ENCODE assay signal across 11 cellular contexts in genomic region chr20:19026121-19026878, GRCh38.
DNase-seq lines count a peak whose midpoint lies in the region; ATAC-seq lines count a peak whose summit lies in the region.
"Had no signal": no experiment of that assay in that cellular context is flagged by ENCODE, and none has a peak within 500 bp of the region (broad histone marks: within the 10 kb centered on the region; RNA-seq: fewer than 3 reads in every experiment).

No MANE protein-coding gene starts in this region.

- H3K27ac Mint-ChIP-seq in stimulated activated memory B cell treated with anti-CD40 and anti-IgM and Interleukin-4, amounts not matched to agents 10 μg/mL and 1 μg/mL and 100 μg/mL, for 72 hours, result peak overlapping the region; percentile 17

- DNase-seq in NCI-H2107 treated with DMSO at 0.1 percent for 48 hours (lab: John Stamatoyannopoulos, UW; ENCODE audit: unreplicated experiment), result no peak
- no peak for DNase-seq in NCI-H446 (lab: John Stamatoyannopoulos, UW)
- no peak for DNase-seq in CD1c-positive myeloid dendritic cell (ENCODE audit: extremely low spot score)
- DNase-seq in activated effector memory CD4-positive, alpha-beta T cell treated with anti-CD3 and anti-CD28 coated beads, Interleukin-2, amount 50 U/mL, for 16 hours, result no peak
- DNase-seq: GDM1, hippocampal formation, naive B cell had no signal

- H3K4me1 Mint-ChIP-seq in stimulated activated memory B cell treated with anti-CD40 and anti-IgM and Interleukin-4, amounts not matched to agents 10 μg/mL and 1 μg/mL and 100 μg/mL, for 72 hours, result peaks cover 9% of the 10 kb centered on the region
- H3K4me1 Mint-ChIP-seq: naive B cell had no signal

- ATAC-seq in GM19023 (IDR thresholded peaks at IDR 0.05; ENCODE audit: unreplicated experiment) (peak; percentile 82), HG02571 (IDR thresholded peaks at IDR 0.05; ENCODE audit: unreplicated experiment) (peak; percentile 94), HG03575 (IDR thresholded peaks at IDR 0.05; ENCODE audit: extremely low read depth, insufficient number of reproducible peaks, low FRiP score, unreplicated experiment) (peak; percentile 32)
- ATAC-seq in stimulated activated memory B cell treated with anti-CD40 and anti-IgM and Interleukin-4, amounts not matched to agents 10 μg/mL and 1 μg/mL and 100 μg/mL, for 72 hours, result peak; percentile 89

- H3K4me3 Mint-ChIP-seq in stimulated activated memory B cell treated with anti-CD40 and anti-IgM and Interleukin-4, amounts not matched to agents 10 μg/mL and 1 μg/mL and 100 μg/mL, for 72 hours, result no peak overlapping the region
- H3K4me3 Mint-ChIP-seq: naive B cell had no signal

- H3K27me3 Mint-ChIP-seq in stimulated activated memory B cell treated with anti-CD40 and anti-IgM and Interleukin-4, amounts not matched to agents 10 μg/mL and 1 μg/mL and 100 μg/mL, for 72 hours, result peaks cover 21% of the 10 kb centered on the region

- H3K9me3 Mint-ChIP-seq in stimulated activated memory B cell treated with anti-CD40 and anti-IgM and Interleukin-4, amounts not matched to agents 10 μg/mL and 1 μg/mL and 100 μg/mL, for 72 hours, result peaks cover 3% of the 10 kb centered on the region

- no peaks in the 10 kb centered on the region for H3K36me3 Mint-ChIP-seq in stimulated activated memory B cell treated with anti-CD40 and anti-IgM and Interleukin-4, amounts not matched to agents 10 μg/mL and 1 μg/mL and 100 μg/mL, for 72 hours
- H3K36me3 Mint-ChIP-seq: naive B cell had no signal

Comparison
In these comparisons a context has a peak if more than half of its experiments do, and no peak if none do; other contexts are left out.
1. ATAC-seq: peak in every context shown above with its lines; median percentile 94 in HG02571; 89 in stimulated activated memory B cell treated with anti-CD40 and anti-IgM and Interleukin-4, amounts not matched to agents 10 μg/mL and 1 μg/mL and 100 μg/mL, for 72 hours; 82 in GM19023; 32 in HG03575.